Comparison of ENCODE assay signal across 20 cellular contexts in the genomic region with DNA sequence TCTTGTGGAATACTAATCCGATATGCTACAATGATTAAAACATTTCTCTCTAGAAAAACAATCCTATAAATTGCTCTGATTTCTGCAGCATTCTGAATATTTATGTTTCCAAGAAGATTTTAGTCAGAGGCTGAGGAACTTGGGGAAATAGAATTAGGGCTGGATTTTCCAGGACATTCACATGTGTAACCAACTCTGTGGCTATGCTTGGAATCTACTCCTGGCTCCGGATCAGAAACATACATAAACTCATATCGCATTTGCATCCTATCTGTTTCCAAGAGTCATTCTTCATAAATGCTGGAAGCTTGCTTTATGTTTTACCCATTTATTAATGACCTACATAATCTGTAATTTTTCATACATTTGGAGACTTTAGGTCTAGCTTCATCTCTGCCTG.
DNase-seq lines count a peak whose midpoint lies in the region; ATAC-seq, FAIRE-seq and TF ChIP-seq lines count a peak whose summit lies in the region.
"Had no signal": no experiment of that assay in that cellular context is flagged by ENCODE, and none has a peak within 500 bp of the region (broad histone marks: within the 10 kb centered on the region; RNA-seq: fewer than 3 reads in every experiment).

No MANE protein-coding gene starts in this region.

- H3K27me3 Mint-ChIP-seq in HFFc6 (ENCODE audit: insufficient read depth) (no peaks in the 10 kb centered on the region), astrocyte (ENCODE audit: low read depth, unreplicated experiment) (no peaks in the 10 kb centered on the region)
- H3K27me3 Mint-ChIP-seq in natural killer cell treated with Interleukin-12 subunit alpha and Interleukin-12 subunit beta and Interleukin-15 and Interleukin-18, amount 100 ng/mL, for 72 hours, result no peaks in the 10 kb centered on the region
- H3K27me3 Mint-ChIP-seq: CD4-positive, alpha-beta memory T cell had no signal

- no peak overlapping the region for H3K27ac ChIP-seq in astrocyte (ENCODE audit: low read depth, low read length)
- peak overlapping the region; percentile 26 for H3K27ac ChIP-seq in osteoblast (ENCODE audit: low read depth, low read length)
- no peak overlapping the region for H3K27ac ChIP-seq in breast epithelium
- H3K27ac ChIP-seq: A549, BLaER1, KMS-11 had no signal

- no peak for ATAC-seq in natural killer cell treated with Interleukin-12 subunit alpha and Interleukin-12 subunit beta and Interleukin-15 and Interleukin-18, amount 100 ng/mL, for 72 hours
- ATAC-seq in HG02571 (IDR thresholded peaks at IDR 0.05; ENCODE audit: unreplicated experiment), result no peak
- ATAC-seq: A549, PC-3 had no signal

- H2AFZ ChIP-seq in astrocyte (ENCODE audit: low read depth, low read length) (no peak overlapping the region), osteoblast (ENCODE audit: low read length) (no peak overlapping the region)

- H3K4me1 ChIP-seq in astrocyte (ENCODE audit: insufficient read depth, low read length) (no peaks in the 10 kb centered on the region), osteoblast (ENCODE audit: insufficient read depth, low read length) (peaks cover 14% of the 10 kb centered on the region), breast epithelium (no peaks in the 10 kb centered on the region)
- H3K4me1 ChIP-seq: A549, BLaER1 had no signal

- no peak for TF ChIP-seq CTCF in HFFc6 (IDR thresholded peaks at IDR 0.05)
- no peak for TF ChIP-seq CTCF in astrocyte (IDR thresholded peaks at IDR 0.05; ENCODE audit: insufficient read depth, low read depth, low read length)
- TF ChIP-seq CTCF in osteoblast (IDR thresholded peaks at IDR 0.05; ENCODE audit: extremely low read depth, low read depth, low read length), result no peak
- TF ChIP-seq CTCF in breast epithelium (IDR thresholded peaks at IDR 0.05), result no peak

- H3K27me3 ChIP-seq in astrocyte (ENCODE audit: insufficient read depth, low read length) (no peaks in the 10 kb centered on the region), osteoblast (ENCODE audit: insufficient read depth, low read length) (no peaks in the 10 kb centered on the region), breast epithelium (no peaks in the 10 kb centered on the region)
- H3K27me3 ChIP-seq: BLaER1 had no signal

- H3K36me3 Mint-ChIP-seq in HFFc6 (ENCODE audit: low read depth), result peaks cover 5% of the 10 kb centered on the region; the same call in 1 of the 2 replicates
- H3K36me3 Mint-ChIP-seq in astrocyte (ENCODE audit: low read depth, unreplicated experiment), result no peaks in the 10 kb centered on the region
- no peaks in the 10 kb centered on the region for H3K36me3 Mint-ChIP-seq in natural killer cell treated with Interleukin-12 subunit alpha and Interleukin-12 subunit beta and Interleukin-15 and Interleukin-18, amount 100 ng/mL, for 72 hours
- H3K36me3 Mint-ChIP-seq: CD4-positive, alpha-beta memory T cell had no signal

- H4K20me1 ChIP-seq in astrocyte (ENCODE audit: insufficient read depth, low read length) (no peaks in the 10 kb centered on the region), osteoblast (ENCODE audit: insufficient read depth, low read length) (no peaks in the 10 kb centered on the region)
- H4K20me1 ChIP-seq: BLaER1 had no signal

- no peaks in the 10 kb centered on the region for H3K9me3 Mint-ChIP-seq in HFFc6
- no peaks in the 10 kb centered on the region for H3K9me3 Mint-ChIP-seq in astrocyte (ENCODE audit: unreplicated experiment)
- no peaks in the 10 kb centered on the region for H3K9me3 Mint-ChIP-seq in natural killer cell treated with Interleukin-12 subunit alpha and Interleukin-12 subunit beta and Interleukin-15 and Interleukin-18, amount 100 ng/mL, for 72 hours

- intact Hi-C loops in breast epithelium (cut with DNase I; ENCODE audit: low total_unique reads), result no loop called here

- H3K9me3 ChIP-seq in astrocyte (ENCODE audit: insufficient read depth, low read depth, low read length) (no peaks in the 10 kb centered on the region), osteoblast (ENCODE audit: low read depth, low read length) (no peaks in the 10 kb centered on the region), breast epithelium (no peaks in the 10 kb centered on the region)
- H3K9me3 ChIP-seq: A549, BLaER1 had no signal

- H3K4me3 Mint-ChIP-seq in HFFc6 (no peak overlapping the region), astrocyte (ENCODE audit: unreplicated experiment) (no peak overlapping the region)
- no peak overlapping the region for H3K4me3 Mint-ChIP-seq in natural killer cell treated with Interleukin-12 subunit alpha and Interleukin-12 subunit beta and Interleukin-15 and Interleukin-18, amount 100 ng/mL, for 72 hours
- H3K4me3 Mint-ChIP-seq: CD4-positive, alpha-beta memory T cell had no signal

- H3K79me2 ChIP-seq in astrocyte (ENCODE audit: insufficient read depth, low read length) (no peaks in the 10 kb centered on the region), osteoblast (ENCODE audit: insufficient read depth, low read length) (no peaks in the 10 kb centered on the region)

- FAIRE-seq in astrocyte (lab: Jason Lieb, UNC), result peak; percentile 87
- FAIRE-seq: A549 had no signal

- H3K9ac ChIP-seq in astrocyte (ENCODE audit: low read length), result no peak overlapping the region
- H3K9ac ChIP-seq: BLaER1, KMS-11 had no signal

- no peaks in the 10 kb centered on the region for H3K36me3 ChIP-seq in astrocyte (ENCODE audit: insufficient read depth, low read length)
- H3K36me3 ChIP-seq in osteoblast (ENCODE audit: insufficient read depth, low read length), result no peaks in the 10 kb centered on the region
- no peaks in the 10 kb centered on the region for H3K36me3 ChIP-seq in breast epithelium
- H3K36me3 ChIP-seq: BLaER1 had no signal

- H3K4me1 Mint-ChIP-seq in HFFc6 (ENCODE audit: low read depth) (peaks cover 29% of the 10 kb centered on the region), astrocyte (ENCODE audit: low read depth, unreplicated experiment) (no peaks in the 10 kb centered on the region)
- no peaks in the 10 kb centered on the region for H3K4me1 Mint-ChIP-seq in natural killer cell treated with Interleukin-12 subunit alpha and Interleukin-12 subunit beta and Interleukin-15 and Interleukin-18, amount 100 ng/mL, for 72 hours (ENCODE audit: low read depth in 2 of 2)
- H3K4me1 Mint-ChIP-seq: CD4-positive, alpha-beta memory T cell had no signal

- no peak overlapping the region for H3K4me2 ChIP-seq in astrocyte (ENCODE audit: low read length)
- peak overlapping the region; percentile 56 for H3K4me2 ChIP-seq in osteoblast (ENCODE audit: insufficient read depth, low read length)
- H3K4me2 ChIP-seq: A549, BLaER1, KMS-11 had no signal

- peak; percentile 7 for DNase-seq in HFFc6
- peak; percentile 65 for DNase-seq in astrocyte (ENCODE audit: low read depth)
- DNase-seq in fibroblast of peridontal ligament (ENCODE audit: extremely low read depth), result peak; percentile 79
- DNase-seq in osteoblast (ENCODE audit: insufficient read length, low spot score, missing footprints), result peak; percentile 36
- no peak for DNase-seq in natural killer cell treated with Interleukin-12 subunit alpha and Interleukin-12 subunit beta and Interleukin-15 and Interleukin-18, amount 100 ng/mL, for 72 hours (ENCODE audit: low spot score)
- DNase-seq in breast epithelium (ENCODE audit: low spot score in 2 of 2), result no peak
- DNase-seq in globus pallidus (ENCODE audit: low spot score), result no peak
- DNase-seq: Calu3; CD4-positive, alpha-beta memory T cell; NCI-H1417; NCI-H187; NCI-H345; NCI-H524 treated with DMSO at 0.1 percent for 48 hours; PC-3; RPMI8226; SHP77 treated with DMSO at 0.1 percent for 48 hours had no signal

- H3K4me3 ChIP-seq in astrocyte (ENCODE audit: insufficient read depth, low read depth, low read length) (no peak overlapping the region), osteoblast (ENCODE audit: insufficient read depth, low read length) (no peak overlapping the region), breast epithelium (no peak overlapping the region)
- H3K4me3 ChIP-seq: A549, BLaER1 had no signal

- H3K27ac Mint-ChIP-seq in HFFc6, result no peak overlapping the region
- no peak overlapping the region for H3K27ac Mint-ChIP-seq in astrocyte (ENCODE audit: unreplicated experiment)
- no peak overlapping the region for H3K27ac Mint-ChIP-seq in natural killer cell treated with Interleukin-12 subunit alpha and Interleukin-12 subunit beta and Interleukin-15 and Interleukin-18, amount 100 ng/mL, for 72 hours
- H3K27ac Mint-ChIP-seq: CD4-positive, alpha-beta memory T cell had no signal

- no peak for TF ChIP-seq POLR2A in breast epithelium (IDR thresholded peaks at IDR 0.05)

Comparison
In these comparisons a context has a peak if more than half of its experiments do, and no peak if none do; other contexts are left out.
1. DNase-seq: peak in HFFc6 (single experiment), astrocyte (single experiment), fibroblast of peridontal ligament (single experiment) and osteoblast (single experiment); none in natural killer cell treated with Interleukin-12 subunit alpha and Interleukin-12 subunit beta and Interleukin-15 and Interleukin-18, amount 100 ng/mL, for 72 hours (single experiment), breast epithelium (0 of 2) and globus pallidus (single experiment).